ENCODE assay signal across 9 cellular contexts in genomic region chr7:116317907-116318306, GRCh38.
A peak's percentile ranks its signal among the peaks of the same experiment; 100 is the strongest.
DNase-seq lines count a peak whose midpoint lies in the region; ATAC-seq and TF ChIP-seq lines count a peak whose summit lies in the region.
"Had no signal": no experiment of that assay in that cellular context is flagged by ENCODE, and none has a peak within 500 bp of the region (broad histone marks: within the 10 kb centered on the region; RNA-seq: fewer than 3 reads in every experiment).

No MANE protein-coding gene starts in this region.

- intact Hi-C loops in stomach (cut with DNase I; ENCODE audit: low total_unique reads) (no loop called here), sciatic nerve (cut with DNase I) (no loop called here)

- H3K4me3 ChIP-seq in SJSA1: no peak overlapping the region
- H3K4me3 ChIP-seq in gastroesophageal sphincter: no peak overlapping the region
- H3K4me3 ChIP-seq in stomach: no peak overlapping the region

- ATAC-seq in gastroesophageal sphincter: no peak
- no peak for ATAC-seq in sciatic nerve

- TF ChIP-seq CTCF in gastroesophageal sphincter (IDR thresholded peaks at IDR 0.05): no peak
- no peak for TF ChIP-seq CTCF in stomach (IDR thresholded peaks at IDR 0.05)

- H3K27ac ChIP-seq in SJSA1 (peak overlapping the region; percentile 63), gastroesophageal sphincter (peak overlapping the region; percentile 81 to 87 (median 82)), stomach (peak overlapping the region in 4 of 5 donors; percentile 48 to 78 (median 56))

- TF ChIP-seq POLR2A in gastroesophageal sphincter (IDR thresholded peaks at IDR 0.05) (no peak), stomach (IDR thresholded peaks at IDR 0.05) (no peak)

- no peaks in the 10 kb centered on the region for H3K27me3 ChIP-seq in SJSA1 (replicated peaks)
- no peaks in the 10 kb centered on the region for H3K27me3 ChIP-seq in gastroesophageal sphincter
- H3K27me3 ChIP-seq in stomach: no peaks in the 10 kb centered on the region

- peaks cover 32% of the 10 kb centered on the region for H3K4me1 ChIP-seq in SJSA1 (replicated peaks)
- H3K4me1 ChIP-seq in gastroesophageal sphincter: peaks cover 13 to 32% (median 13%) of the 10 kb centered on the region in 3 donors
- peaks cover 10 to 21% (median 15%) of the 10 kb centered on the region in 4 donors for H3K4me1 ChIP-seq in stomach

- no peaks in the 10 kb centered on the region for H3K9me3 ChIP-seq in SJSA1 (replicated peaks)
- no peaks in the 10 kb centered on the region for H3K9me3 ChIP-seq in gastroesophageal sphincter
- no peaks in the 10 kb centered on the region for H3K9me3 ChIP-seq in stomach

- H3K36me3 ChIP-seq in SJSA1 (no peaks in the 10 kb centered on the region), gastroesophageal sphincter (no peaks in the 10 kb centered on the region), stomach (no peaks in the 10 kb centered on the region)

- DNase-seq in HCEC 1CT: peak; percentile 72
- peak in 1 of 2 experiments; percentile 21 for DNase-seq in SJSA1 (ENCODE audit: low read depth in 1 of 2, low spot score in 2 of 2)
- DNase-seq in stomach: no peak
- DNase-seq in NCI-H1417 treated with DMSO at 0.1 percent for 48 hours (lab: John Stamatoyannopoulos, UW): no peak
- no peak for DNase-seq in sciatic nerve (ENCODE audit: low spot score)
- DNase-seq in CD1c-positive myeloid dendritic cell (ENCODE audit: extremely low spot score): no peak
- DNase-seq in central memory CD4-positive, alpha-beta T cell: no peak
- DNase-seq: DMS79 treated with DMSO at 0.1 percent for 48 hours had no signal

- no peak for TF ChIP-seq EP300 in gastroesophageal sphincter (IDR thresholded peaks at IDR 0.05)
- TF ChIP-seq EP300 in stomach (IDR thresholded peaks at IDR 0.05): no peak

- 71 to 89% methylated on average over 4 of the region's 4 CpGs for WGBS in gastroesophageal sphincter (ENCODE audit: low coverage in 1 of 2), 2 donors
- WGBS in stomach, 5 donors: 82 to 95% (median 90%) methylated on average over 4 of the region's 4 CpGs
